1 cellular context compared by ENCODE assay signal in the genomic region with DNA sequence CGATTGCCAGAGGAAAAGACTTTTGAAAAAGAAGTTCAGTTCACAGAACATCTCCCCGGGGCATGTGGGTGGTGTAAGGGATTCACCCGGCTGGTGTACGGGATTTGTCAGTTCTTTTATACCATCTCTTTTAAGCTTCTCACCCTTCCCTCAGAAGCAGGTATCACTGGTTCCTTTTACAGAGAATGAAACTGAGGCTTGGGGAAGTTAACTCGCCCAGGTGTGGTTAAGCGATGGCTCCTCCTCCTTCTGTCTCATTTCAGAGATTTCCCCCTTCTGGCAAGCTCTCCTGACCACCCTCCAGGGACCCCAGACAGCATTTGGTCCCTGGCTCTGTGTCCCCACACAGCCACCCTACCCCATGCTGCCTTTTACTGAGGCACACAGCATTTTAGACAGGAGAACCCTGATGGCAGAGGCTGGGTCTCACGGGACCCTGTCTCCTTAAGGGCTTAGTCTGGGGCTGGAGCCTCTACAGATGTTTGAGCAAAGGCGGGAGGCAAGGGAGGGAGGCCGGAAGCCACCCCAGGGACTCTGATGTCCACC.
TF ChIP-seq lines count a peak whose summit lies in the region.

No MANE protein-coding gene starts in this region.

TF ChIP-seq in SK-N-SH, 30 proteins besides CTCF, POLR2A, EP300 and RAD21 (continued from another document):
- no peak for TF ChIP-seq RCOR1 (IDR thresholded peaks at IDR 0.05; ENCODE audit: low read length)
- TF ChIP-seq, protein P1, sequence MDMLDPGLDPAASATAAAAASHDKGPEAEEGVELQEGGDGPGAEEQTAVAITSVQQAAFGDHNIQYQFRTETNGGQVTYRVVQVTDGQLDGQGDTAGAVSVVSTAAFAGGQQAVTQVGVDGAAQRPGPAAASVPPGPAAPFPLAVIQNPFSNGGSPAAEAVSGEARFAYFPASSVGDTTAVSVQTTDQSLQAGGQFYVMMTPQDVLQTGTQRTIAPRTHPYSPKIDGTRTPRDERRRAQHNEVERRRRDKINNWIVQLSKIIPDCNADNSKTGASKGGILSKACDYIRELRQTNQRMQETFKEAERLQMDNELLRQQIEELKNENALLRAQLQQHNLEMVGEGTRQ (IDR thresholded peaks at IDR 0.05; ENCODE audit: borderline replicate concordance, low read depth, low read length): no peak
- TF ChIP-seq RFX5 (IDR thresholded peaks at IDR 0.05; ENCODE audit: low read length): no peak
- no peak for TF ChIP-seq EZH2phosphoT487 (IDR thresholded peaks at IDR 0.05; ENCODE audit: borderline replicate concordance, low read depth)
